In the genomic region with DNA sequence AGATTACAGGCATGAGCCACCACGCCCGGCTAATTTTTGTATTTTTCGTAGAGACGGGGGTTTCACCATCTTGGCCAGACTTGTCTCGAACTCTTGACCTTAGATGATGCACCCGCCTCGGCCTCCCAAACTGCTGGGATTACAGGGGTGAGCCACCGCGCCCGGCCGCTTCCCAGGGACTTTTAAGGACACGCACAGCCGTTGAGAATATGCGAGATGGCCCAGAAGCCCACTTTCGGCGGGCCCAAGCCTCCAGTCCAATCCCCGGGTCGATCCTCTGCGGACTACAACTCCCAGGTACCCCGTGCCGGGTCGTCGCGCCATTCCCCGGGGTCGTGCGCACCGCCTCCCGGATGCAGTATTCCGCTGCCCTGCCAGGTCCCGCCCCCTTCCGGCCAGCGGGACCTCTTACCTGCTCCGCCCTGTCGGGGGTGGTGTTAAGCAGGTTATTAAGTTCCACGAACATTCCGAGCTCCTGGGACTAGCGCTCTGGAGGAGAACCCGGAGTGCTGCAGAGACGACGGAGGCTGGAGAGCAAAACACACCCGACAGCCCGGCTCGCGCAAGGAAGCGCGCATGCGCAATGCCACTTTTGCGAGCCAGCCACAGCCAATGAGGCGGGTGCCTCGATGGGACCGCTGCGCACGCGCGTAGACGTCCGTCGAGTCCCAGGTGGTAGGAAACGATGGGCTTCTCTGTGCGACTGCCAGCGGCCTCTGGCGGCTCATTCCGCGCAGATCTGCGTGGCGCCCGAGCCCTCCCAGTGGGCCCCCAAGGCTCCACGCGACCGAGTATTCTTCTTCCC, we compare ENCODE assay signal across 1 cellular context.
TF ChIP-seq lines count a peak whose summit lies in the region.

Gene ELP6, minus strand, starts transcription at position 588 of the 805 bp plus-strand sequence. Its CDS starts 122 bp downstream, at position 466.

TF ChIP-seq in A549, 52 proteins besides CTCF, POLR2A, EP300 and RAD21 (continued from another document):
- TF ChIP-seq HMGXB4 (CRISPR knock-in tag; IDR thresholded peaks at IDR 0.05; ENCODE audit: borderline replicate concordance) (no peak), MAFK (IDR thresholded peaks at IDR 0.05; ENCODE audit: partially characterized antibody) (no peak), HEYL (CRISPR knock-in tag; IDR thresholded peaks at IDR 0.05) (no peak), POLR2AphosphoS2 (conservative IDR thresholded peaks at IDR 0.05; ENCODE audit: low read length) (no peak), FOSL2 (IDR thresholded peaks at IDR 0.05) (no peak), FOSL2 (CRISPR knock-in tag; IDR thresholded peaks at IDR 0.05) (no peak), ZFP36 (IDR thresholded peaks at IDR 0.05; ENCODE audit: borderline replicate concordance, partially characterized antibody) (no peak), RARB (CRISPR knock-in tag; IDR thresholded peaks at IDR 0.05) (no peak), RCOR1 (IDR thresholded peaks at IDR 0.05; ENCODE audit: low read depth, low read length) (no peak), SREBF2 (IDR thresholded peaks at IDR 0.05) (no peak), FOXS1 (CRISPR knock-in tag; IDR thresholded peaks at IDR 0.05) (no peak), GATA3 (IDR thresholded peaks at IDR 0.05; ENCODE audit: borderline replicate concordance) (no peak), TFCP2L1 (CRISPR knock-in tag; IDR thresholded peaks at IDR 0.05) (no peak), ATOH8 (CRISPR knock-in tag; IDR thresholded peaks at IDR 0.05; ENCODE audit: low read depth) (no peak), JUN (IDR thresholded peaks at IDR 0.05) (peak in 1 of 2 experiments; percentile 57; a peak in 2 of 5 replicates), EHF (CRISPR knock-in tag; IDR thresholded peaks at IDR 0.05) (no peak), EHMT2 (IDR thresholded peaks at IDR 0.05; ENCODE audit: low read depth) (no peak)
- TF ChIP-seq, protein P1, sequence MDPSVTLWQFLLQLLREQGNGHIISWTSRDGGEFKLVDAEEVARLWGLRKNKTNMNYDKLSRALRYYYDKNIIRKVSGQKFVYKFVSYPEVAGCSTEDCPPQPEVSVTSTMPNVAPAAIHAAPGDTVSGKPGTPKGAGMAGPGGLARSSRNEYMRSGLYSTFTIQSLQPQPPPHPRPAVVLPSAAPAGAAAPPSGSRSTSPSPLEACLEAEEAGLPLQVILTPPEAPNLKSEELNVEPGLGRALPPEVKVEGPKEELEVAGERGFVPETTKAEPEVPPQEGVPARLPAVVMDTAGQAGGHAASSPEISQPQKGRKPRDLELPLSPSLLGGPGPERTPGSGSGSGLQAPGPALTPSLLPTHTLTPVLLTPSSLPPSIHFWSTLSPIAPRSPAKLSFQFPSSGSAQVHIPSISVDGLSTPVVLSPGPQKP (IDR thresholded peaks at IDR 0.05; ENCODE audit: low read depth, low read length): no peak
- TF ChIP-seq, protein P2, sequence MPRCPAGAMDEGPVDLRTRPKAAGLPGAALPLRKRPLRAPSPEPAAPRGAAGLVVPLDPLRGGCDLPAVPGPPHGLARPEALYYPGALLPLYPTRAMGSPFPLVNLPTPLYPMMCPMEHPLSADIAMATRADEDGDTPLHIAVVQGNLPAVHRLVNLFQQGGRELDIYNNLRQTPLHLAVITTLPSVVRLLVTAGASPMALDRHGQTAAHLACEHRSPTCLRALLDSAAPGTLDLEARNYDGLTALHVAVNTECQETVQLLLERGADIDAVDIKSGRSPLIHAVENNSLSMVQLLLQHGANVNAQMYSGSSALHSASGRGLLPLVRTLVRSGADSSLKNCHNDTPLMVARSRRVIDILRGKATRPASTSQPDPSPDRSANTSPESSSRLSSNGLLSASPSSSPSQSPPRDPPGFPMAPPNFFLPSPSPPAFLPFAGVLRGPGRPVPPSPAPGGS (IDR thresholded peaks at IDR 0.05): peak; percentile 71; the same call in 2 of the 3 replicates
- TF ChIP-seq, protein P3, sequence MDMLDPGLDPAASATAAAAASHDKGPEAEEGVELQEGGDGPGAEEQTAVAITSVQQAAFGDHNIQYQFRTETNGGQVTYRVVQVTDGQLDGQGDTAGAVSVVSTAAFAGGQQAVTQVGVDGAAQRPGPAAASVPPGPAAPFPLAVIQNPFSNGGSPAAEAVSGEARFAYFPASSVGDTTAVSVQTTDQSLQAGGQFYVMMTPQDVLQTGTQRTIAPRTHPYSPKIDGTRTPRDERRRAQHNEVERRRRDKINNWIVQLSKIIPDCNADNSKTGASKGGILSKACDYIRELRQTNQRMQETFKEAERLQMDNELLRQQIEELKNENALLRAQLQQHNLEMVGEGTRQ (IDR thresholded peaks at IDR 0.05): no peak
